In genomic region chr9:89277454-89277853, GRCh38 we compare ENCODE assay signal across 13 cellular contexts. TPM values are rescaled to one million over a fixed set of nuclear protein-coding genes. Genes with fewer than 3 reads are reported as not detected.
DNase-seq lines count a peak whose midpoint lies in the region; ATAC-seq and TF ChIP-seq lines count a peak whose summit lies in the region.
"Had no signal": no experiment of that assay in that cellular context is flagged by ENCODE, and none has a peak within 500 bp of the region (broad histone marks: within the 10 kb centered on the region; RNA-seq: fewer than 3 reads in every experiment).

No MANE protein-coding gene starts in this region.

- no peak overlapping the region for H3K14ac ChIP-seq in trophoblast cell (ENCODE audit: low read length)

- H3K18ac ChIP-seq in trophoblast cell (ENCODE audit: low read length) = no peak overlapping the region

- H4K8ac ChIP-seq in trophoblast cell (ENCODE audit: low read depth, low read length) = no peak overlapping the region

- H2BK12ac ChIP-seq in trophoblast cell (ENCODE audit: low read length) = no peak overlapping the region

- no peaks in the 10 kb centered on the region for H3K79me2 ChIP-seq in trophoblast cell (ENCODE audit: control insufficient read depth, insufficient read depth, low read length, poor library complexity)

- H3K36me3 ChIP-seq in trophoblast cell (ENCODE audit: control insufficient read depth in 1 of 2, insufficient read depth in 2 of 2, low read length in 2 of 2) = no peaks in the 10 kb centered on the region
- H3K36me3 ChIP-seq: cardiac muscle cell, MG63 had no signal

- no peaks in the 10 kb centered on the region for H3K4me1 ChIP-seq in trophoblast cell (ENCODE audit: control insufficient read depth in 1 of 2, insufficient read depth in 2 of 2, low read length in 2 of 2)
- H3K4me1 ChIP-seq: foreskin keratinocyte, psoas muscle, tibial nerve had no signal

- no peaks in the 10 kb centered on the region for H3K27me3 ChIP-seq in trophoblast cell (ENCODE audit: insufficient read depth, low read length)
- H3K27me3 ChIP-seq: cardiac muscle cell, foreskin keratinocyte, MG63, tibial nerve had no signal

- H3K27ac ChIP-seq in trophoblast cell (ENCODE audit: low read depth, low read length) = no peak overlapping the region
- H3K27ac ChIP-seq: cardiac muscle cell, foreskin keratinocyte, psoas muscle, tibial nerve had no signal

- no peak overlapping the region for H3K4me3 ChIP-seq in cardiac fibroblast (replicated peaks in 1 of 2; ENCODE audit: low read depth in 2 of 2, low read length in 2 of 2)
- no peak overlapping the region for H3K4me3 ChIP-seq in trophoblast cell (ENCODE audit: low read depth, low read length)
- H3K4me3 ChIP-seq: cardiac muscle cell, MG63, psoas muscle, tibial nerve had no signal

- DNase-seq in activated CD4-positive, alpha-beta T cell treated with anti-CD3 and anti-CD28 coated beads for 4 hours = peak; percentile 9 to 20
- DNase-seq in activated CD4-positive, alpha-beta T cell treated with anti-CD3 and anti-CD28 coated beads, Interleukin-2, amount 50 U/mL, for 48 hours = no peak
- DNase-seq in NCI-H2029 (lab: John Stamatoyannopoulos, UW) (peak; percentile 28), cardiac fibroblast (ENCODE audit: low read depth in 2 of 2) (peak; percentile 21 to 31), trophoblast cell (no peak), EL (no peak)
- DNase-seq: foreskin keratinocyte, MG63, psoas muscle had no signal

- H3K4me2 ChIP-seq in trophoblast cell (ENCODE audit: low read length) = no peak overlapping the region

- no peak overlapping the region for H2BK5ac ChIP-seq in trophoblast cell (ENCODE audit: low read depth, low read length, poor library complexity)

- H3K9ac ChIP-seq in trophoblast cell (ENCODE audit: low read length) = peak overlapping the region; percentile 56

- no peaks in the 10 kb centered on the region for H3K79me1 ChIP-seq in trophoblast cell (ENCODE audit: low read length)

- ATAC-seq in HG03139 (IDR thresholded peaks at IDR 0.05; ENCODE audit: unreplicated experiment) = no peak
- ATAC-seq in GM18870 (IDR thresholded peaks at IDR 0.05; ENCODE audit: unreplicated experiment) = no peak
- ATAC-seq: foreskin keratinocyte, psoas muscle had no signal

- no peak overlapping the region for H2AFZ ChIP-seq in trophoblast cell (ENCODE audit: insufficient read depth, low read length, poor library complexity)

- peaks cover 8% of the 10 kb centered on the region for H3K9me3 ChIP-seq in trophoblast cell (ENCODE audit: insufficient read depth, low read depth, low read length)

- no peak for TF ChIP-seq CTCF in cardiac fibroblast (IDR thresholded peaks at IDR 0.05; ENCODE audit: low read depth, low read length)

- no peak overlapping the region for H2AK5ac ChIP-seq in trophoblast cell (ENCODE audit: low read length)

- H2BK120ac ChIP-seq in trophoblast cell (ENCODE audit: insufficient read depth, low read length, poor library complexity) = no peak overlapping the region

- H3K23ac ChIP-seq in trophoblast cell (ENCODE audit: low read length) = no peak overlapping the region

- H3K4ac ChIP-seq in trophoblast cell (ENCODE audit: low read depth, low read length) = no peak overlapping the region

- no peak overlapping the region for H4K91ac ChIP-seq in trophoblast cell (ENCODE audit: low read depth, low read length)

- no peak overlapping the region for H4K12ac ChIP-seq in trophoblast cell (ENCODE audit: low read depth, low read length)

RNA-seq across cellular contexts. Expression of gene CKS2, which starts 33.5 kb away (rescaled TPM):
- 352 and 395 TPM in 2 replicates for polyA plus RNA-seq in trophoblast cell (2013)

RNA-seq across cellular contexts. Expression of gene SECISBP2, which starts 40.8 kb away (rescaled TPM):
- 32.7 and 32.9 TPM in 2 replicates for polyA plus RNA-seq in trophoblast cell (2013)

Comparison
In these comparisons a context has a peak if more than half of its experiments do, and no peak if none do; other contexts are left out.
1. DNase-seq: peak in activated CD4-positive, alpha-beta T cell treated with anti-CD3 and anti-CD28 coated beads for 4 hours (2 of 2), NCI-H2029 (single experiment) and cardiac fibroblast (2 of 2); none in activated CD4-positive, alpha-beta T cell treated with anti-CD3 and anti-CD28 coated beads, Interleukin-2, amount 50 U/mL, for 48 hours (0 of 2), trophoblast cell (0 of 2) and EL (single experiment).